Comparison of ENCODE assay signal across 12 cellular contexts in genomic region chrX:139725720-139726119, GRCh38.
A peak's percentile ranks its signal among the peaks of the same experiment; 100 is the strongest.
DNase-seq lines count a peak whose midpoint lies in the region; ATAC-seq lines count a peak whose summit lies in the region.
"Had no signal": no experiment of that assay in that cellular context is flagged by ENCODE, and none has a peak within 500 bp of the region (broad histone marks: within the 10 kb centered on the region; RNA-seq: fewer than 3 reads in every experiment).

No MANE protein-coding gene starts in this region.

- DNase-seq in glomerular visceral epithelial cell (ENCODE audit: extremely low spot score) (no peak), NCI-H1436 (lab: John Stamatoyannopoulos, UW) (no peak), cortex of kidney (lab: John Stamatoyannopoulos, UW) (no peak)
- DNase-seq in stimulated activated naive CD4-positive, alpha-beta T cell treated with Interleukin-2 at 50 U/mL for 16 hours (lab: John Stamatoyannopoulos, UW), result no peak
- DNase-seq: HCEC 1CT, Karpas-422, left lung, spleen had no signal

- peak; percentile 91 for ATAC-seq in GM18508 (IDR thresholded peaks at IDR 0.05; ENCODE audit: insufficient read depth, unreplicated experiment)
- ATAC-seq in GM19438 (IDR thresholded peaks at IDR 0.05; ENCODE audit: low read depth, unreplicated experiment), result peak; percentile 65
- ATAC-seq in HG02798 (IDR thresholded peaks at IDR 0.05; ENCODE audit: poor library complexity, unreplicated experiment), result peak; percentile 92
- peak; percentile 94 for ATAC-seq in HG03460 (IDR thresholded peaks at IDR 0.05; ENCODE audit: unreplicated experiment)
- ATAC-seq: left lung had no signal
